Comparison of ENCODE assay signal across 1 cellular context in genomic region chr18:63316612-63317555, GRCh38.
A peak's percentile ranks its signal among the peaks of the same experiment; 100 is the strongest.
TF ChIP-seq lines count a peak whose summit lies in the region.

No MANE protein-coding gene starts in this region.

TF ChIP-seq in endothelial cell of umbilical vein, 7 proteins besides CTCF, POLR2A, EP300 and RAD21:
- TF ChIP-seq JUN (IDR thresholded peaks at IDR 0.05; ENCODE audit: borderline replicate concordance, insufficient read depth, insufficient read length, low read depth) (no peak), GATA2 (IDR thresholded peaks at IDR 0.05; ENCODE audit: insufficient read depth, insufficient read length, low read depth, low read length) (no peak), MAX (IDR thresholded peaks at IDR 0.05; ENCODE audit: insufficient read depth, insufficient read length) (no peak), EZH2 (IDR thresholded peaks at IDR 0.05; ENCODE audit: borderline replicate concordance, low read depth, low read length, severe bottlenecking) (peak; percentile 7), FOS (IDR thresholded peaks at IDR 0.05; ENCODE audit: borderline replicate concordance, insufficient read depth, low read length) (peak; percentile 26), MYC (IDR thresholded peaks at IDR 0.05; ENCODE audit: low read depth, low read length) (no peak)
